ENCODE assay signal across 8 cellular contexts in genomic region chr22:41469218-41469851, GRCh38. TPM values are rescaled to one million over a fixed set of nuclear protein-coding genes. Genes with fewer than 3 reads are reported as not detected.
A peak's percentile ranks its signal among the peaks of the same experiment; 100 is the strongest.
DNase-seq lines count a peak whose midpoint lies in the region; ATAC-seq and TF ChIP-seq lines count a peak whose summit lies in the region.

No MANE protein-coding gene starts in this region.

- H4K20me1 ChIP-seq in PC-3 (ENCODE audit: low read length) = no peaks in the 10 kb centered on the region

- peak overlapping the region; percentile 88 for H3K9ac ChIP-seq in PC-3 (ENCODE audit: low read length)

- intact Hi-C loops in PC-3 (cut with micrococcal nuclease) = no loop called here
- intact Hi-C loops in dorsolateral prefrontal cortex (cut with DNase I) = loop anchor here (2.0 to 5.0 kb wide), 3 partner anchors 21 to 48 kb away; no protein-coding TSS in a partner anchor
- intact Hi-C loops in mucosa of descending colon (cut with DNase I, micrococcal nuclease) = no loop called here
- intact Hi-C loops in vagina (cut with DNase I) = no loop called here

- H3K27ac ChIP-seq in HEK293 (ENCODE audit: extremely low read depth, low read depth, low read length) (peak overlapping the region; percentile 84; the same call in 1 of the 2 replicates), PC-3 (ENCODE audit: low read length) (peak overlapping the region; percentile 76), dorsolateral prefrontal cortex (peak overlapping the region; percentile 85 to 99 (median 97)), vagina (peak overlapping the region; percentile 95)

- CTCF ChIA-PET in HEK293 (lab: Yijun Ruan, JAX) (interaction anchor here (0.7 to 3.5 kb wide), 4 partner anchors 10 to 66 kb away, joined by 3 to 17 read pairs (median 10); no protein-coding TSS in a partner anchor), PC-3 (lab: Charles Lee) (interaction anchor here (1.1 kb wide), 1 partner anchor 66 kb away, joined by 4 read pairs; no protein-coding TSS in a partner anchor)

- H3K79me2 ChIP-seq in PC-3 (ENCODE audit: low read length) = peaks cover 86% of the 10 kb centered on the region

- peak overlapping the region; percentile 76 for H2AFZ ChIP-seq in PC-3 (ENCODE audit: low read length)

- H3K27me3 ChIP-seq in PC-3 (ENCODE audit: low read length) (no peaks in the 10 kb centered on the region), dorsolateral prefrontal cortex (no peaks in the 10 kb centered on the region), vagina (no peaks in the 10 kb centered on the region)

- no peak for DNase-seq in GM12864 (ENCODE audit: low read depth)
- DNase-seq in PC-3 = peak; percentile 10
- DNase-seq in dorsolateral prefrontal cortex = peak in 2 of 10 donors; percentile 36 to 51
- peak in 1 of 3 donors; percentile 86 for DNase-seq in mucosa of descending colon
- no peak for DNase-seq in vagina (ENCODE audit: extremely low spot score in 2 of 2)
- DNase-seq in DMS79 (lab: John Stamatoyannopoulos, UW) = no peak

- H3K4me2 ChIP-seq in PC-3 (ENCODE audit: low read length) = peak overlapping the region; percentile 92

- no peak for TF ChIP-seq POLR2A in vagina (IDR thresholded peaks at IDR 0.05)

- H3K36me3 ChIP-seq in HEK293 (ENCODE audit: control insufficient read depth in 2 of 2, insufficient read depth in 1 of 2, low read length in 2 of 2) = peaks cover 34 to 55% of the 10 kb centered on the region in 2 experiments
- H3K36me3 ChIP-seq in PC-3 (ENCODE audit: low read depth, low read length) = peaks cover 28% of the 10 kb centered on the region
- H3K36me3 ChIP-seq in mucosa of descending colon (ENCODE audit: low read depth) = peaks cover under 1% of the 10 kb centered on the region
- H3K36me3 ChIP-seq in vagina = peaks cover 3 to 39% of the 10 kb centered on the region in 2 donors

- H3K4me3 ChIP-seq in GM12864 (ENCODE audit: low read depth, low read length) = peak overlapping the region; percentile 91
- peak overlapping the region; percentile 90 for H3K4me3 ChIP-seq in HEK293 (ENCODE audit: low read depth, low read length)
- H3K4me3 ChIP-seq in PC-3 (ENCODE audit: low read length) = peak overlapping the region; percentile 95
- peak overlapping the region; percentile 69 to 100 (median 98) for H3K4me3 ChIP-seq in dorsolateral prefrontal cortex
- peak overlapping the region; percentile 89 for H3K4me3 ChIP-seq in mucosa of descending colon
- H3K4me3 ChIP-seq in vagina = peak overlapping the region; percentile 98 to 99

- no peaks in the 10 kb centered on the region for H3K4me1 ChIP-seq in HEK293 (ENCODE audit: control insufficient read depth, insufficient read depth, low read length)
- H3K4me1 ChIP-seq in PC-3 (ENCODE audit: insufficient read depth, low read length) = peaks cover 23% of the 10 kb centered on the region
- H3K4me1 ChIP-seq in mucosa of descending colon (ENCODE audit: low read depth) = peaks cover 25% of the 10 kb centered on the region
- peaks cover 46% of the 10 kb centered on the region for H3K4me1 ChIP-seq in vagina

- ATAC-seq in PC-3 (peak; percentile 21), mucosa of descending colon (peak; percentile 70), GM19351 (IDR thresholded peaks at IDR 0.05; ENCODE audit: unreplicated experiment) (no peak)

- POLR2A ChIA-PET in HEK293 (lab: Yijun Ruan, JAX) (interaction anchor here (0.5 to 8.2 kb wide), 23 partner anchors 9 to 241 kb away, joined by 3 to 214 read pairs (median 5); partner anchors contain the start of genes CSDC2, PMM1, TEF and TOB2), PC-3 (lab: Charles Lee; ENCODE audit: unreplicated experiment) (interaction anchor here (0.6 kb wide), 1 partner anchor 23 kb away, joined by 3 read pairs; the partner anchor contains the start of gene TOB2)

- no peak for TF ChIP-seq CTCF in GM12864 (IDR thresholded peaks at IDR 0.05; ENCODE audit: low read depth, low read length, missing control alignments)
- peak; percentile 65 for TF ChIP-seq CTCF in HEK293 (tag by site-specific recombination; IDR thresholded peaks at IDR 0.05)
- no peak for TF ChIP-seq CTCF in PC-3 (conservative IDR thresholded peaks at IDR 0.05; ENCODE audit: low read depth, low read length)
- TF ChIP-seq CTCF in dorsolateral prefrontal cortex (IDR thresholded peaks at IDR 0.05 in 54 of 56, conservative IDR thresholded peaks at IDR 0.05 in 2 of 56; ENCODE audit: low read depth in 1 of 56, partially characterized antibody in 56 of 56) = peak in 7 of 56 donors; percentile 1 to 16 (median 10)
- TF ChIP-seq CTCF in mucosa of descending colon (IDR thresholded peaks at IDR 0.05) = no peak
- no peak for TF ChIP-seq CTCF in vagina (IDR thresholded peaks at IDR 0.05)

- H3K9me2 ChIP-seq in PC-3 (replicated peaks; ENCODE audit: low read length) = no peaks in the 10 kb centered on the region

- BruUV-seq in PC-3 (replicated peaks; lab: Mats Ljungman, UMichigan) = TSS peak; percentile 58

- no peaks in the 10 kb centered on the region for H3F3A ChIP-seq in PC-3 (ENCODE audit: low read length, unreplicated experiment)

- H3K9me3 ChIP-seq in HEK293 (ENCODE audit: control insufficient read depth, insufficient read depth, low read depth, low read length) (no peaks in the 10 kb centered on the region), PC-3 (ENCODE audit: low read length) (no peaks in the 10 kb centered on the region), mucosa of descending colon (no peaks in the 10 kb centered on the region), vagina (no peaks in the 10 kb centered on the region)

TF ChIP-seq in HEK293, 187 proteins besides CTCF, POLR2A, EP300 and RAD21 (continues in another document):
- TF ChIP-seq ZNF449 (tag by site-specific recombination; IDR thresholded peaks at IDR 0.05) = no peak
- no peak for TF ChIP-seq ZNF48 (tag by site-specific recombination; IDR thresholded peaks at IDR 0.05)
- peak; percentile 59; the same call in 1 of the 2 replicates for TF ChIP-seq ZBTB11 (tag by site-specific recombination; conservative IDR thresholded peaks at IDR 0.05; ENCODE audit: low read depth)
- TF ChIP-seq ZNF132 (tag by site-specific recombination; IDR thresholded peaks at IDR 0.05; ENCODE audit: borderline replicate concordance) = no peak
- TF ChIP-seq IKZF3 (tag by site-specific recombination; IDR thresholded peaks at IDR 0.05) = no peak
- peak; percentile 70; the same call in 1 of the 2 replicates for TF ChIP-seq ZFP37 (tag by site-specific recombination; IDR thresholded peaks at IDR 0.05)
- no peak for TF ChIP-seq ZNF214 (tag by site-specific recombination; IDR thresholded peaks at IDR 0.05; ENCODE audit: borderline replicate concordance)
- TF ChIP-seq ZNF501 (tag by site-specific recombination; IDR thresholded peaks at IDR 0.05) = peak; percentile 76; the same call in 1 of the 2 replicates
- TF ChIP-seq HOXC10 (CRISPR knock-in tag; IDR thresholded peaks at IDR 0.05) = 0 out of 2 replicates have a peak, but pooled peaks have one; percentile 67

RNA-seq across cellular contexts. Expression of gene ACO2, which starts 0.4 kb away (rescaled TPM):
- total RNA-seq in PC-3 (2014; rRNA removed) = 118 and 130 TPM in 2 replicates
- 100 to 1,000 TPM; 173 to 339 (median 261) TPM for total RNA-seq in dorsolateral prefrontal cortex
- 100 to 1,000 TPM; 187 to 295 (median 241) TPM for total RNA-seq in mucosa of descending colon
- total RNA-seq in vagina = 78.6 TPM

RNA-seq across cellular contexts. Expression of gene PHF5A, which starts 0.8 kb away (rescaled TPM):
- total RNA-seq in PC-3 (2014; rRNA removed) (76.5 and 80.4 TPM in 2 replicates), dorsolateral prefrontal cortex (10 to 100 TPM; 10.3 to 36.8 (median 22.3) TPM), mucosa of descending colon (10 to 100 TPM; 27.0 to 31.7 (median 29.7) TPM), vagina (35.4 TPM)

RNA-seq across cellular contexts. Expression of gene TOB2, which starts 22.7 kb away (rescaled TPM):
- 12.8 and 13.5 TPM in 2 replicates for total RNA-seq in PC-3 (2014; rRNA removed)
- total RNA-seq in dorsolateral prefrontal cortex = 100 to 1,000 TPM in 4 of 120 experiments, 10 to 100 TPM in 116; 33.6 to 113 (median 52.3) TPM
- total RNA-seq in mucosa of descending colon = 10 to 100 TPM; 47.3 to 71.8 (median 53.9) TPM
- 34.9 TPM for total RNA-seq in vagina

Comparison
In these comparisons a context has a peak if more than half of its experiments do, and no peak if none do; other contexts are left out.
1. intact Hi-C loops: an anchor here in dorsolateral prefrontal cortex (2.0 to 5.0 kb wide); none called in PC-3, mucosa of descending colon and vagina.